20 cellular contexts compared by ENCODE assay signal in genomic region chr22:46534901-46535630, GRCh38.
"Had no signal": no experiment of that assay in that cellular context is flagged by ENCODE, and none has a peak within 500 bp of the region (broad histone marks: within the 10 kb centered on the region; RNA-seq: fewer than 3 reads in every experiment).

No MANE protein-coding gene starts in this region.

- H3K4me3 ChIP-seq: body of pancreas, gastrocnemius medialis, heart right ventricle, lung, psoas muscle had no signal

- H3K27ac Mint-ChIP-seq: activated CD8-positive, alpha-beta memory T cell treated with anti-CD3 and anti-CD28 coated beads, Interleukin-2, amount 10 ng/mL, durations not matched to agents 7 days and 5 days; dendritic cell treated with granulocyte-macrophage colony-stimulating factor and Interleukin-4, amounts not matched to agents 40 ng/mL and 50 ng/mL, for 4 days; naive thymus-derived CD4-positive, alpha-beta T cell; stimulated activated naive CD8-positive, alpha-beta T cell treated with anti-CD3 and anti-CD28 coated beads, Interleukin-15, Interleukin-2, amounts not matched to agents 100 ng/mL and 50 ng/mL, for 24 hours had no signal

- DNase-seq: activated CD4-positive, alpha-beta T cell treated with anti-CD3 and anti-CD28 coated beads for 1 hour; activated CD4-positive, alpha-beta T cell treated with anti-CD3 and anti-CD28 coated beads, Interleukin-2, amount 50 U/mL, for 4 hours; activated CD8-positive, alpha-beta memory T cell treated with anti-CD3 and anti-CD28 coated beads, Interleukin-2, amount 10 ng/mL, durations not matched to agents 7 days and 5 days; activated naive CD4-positive, alpha-beta T cell treated with anti-CD3 and anti-CD28 coated beads, Interleukin-2, amount 50 U/mL, for 16 hours; activated T-cell treated with anti-CD3 and anti-CD28 coated beads, Interleukin-2, amount 50 U/mL, for 1 hour; amniotic stem cell; body of pancreas; effector memory CD4-positive, alpha-beta T cell; gastrocnemius medialis; heart right ventricle; left cardiac atrium; naive thymus-derived CD4-positive, alpha-beta T cell; nucleus accumbens; T-helper 9 cell; upper lobe of right lung had no signal

- H3K27ac ChIP-seq: body of pancreas, gastrocnemius medialis, heart right ventricle, psoas muscle, upper lobe of right lung had no signal

- H3K36me3 Mint-ChIP-seq: activated CD8-positive, alpha-beta memory T cell treated with anti-CD3 and anti-CD28 coated beads, Interleukin-2, amount 10 ng/mL, durations not matched to agents 7 days and 5 days; naive thymus-derived CD4-positive, alpha-beta T cell had no signal

- H3K9me3 Mint-ChIP-seq: dendritic cell treated with granulocyte-macrophage colony-stimulating factor and Interleukin-4, amounts not matched to agents 40 ng/mL and 50 ng/mL, for 4 days; naive thymus-derived CD4-positive, alpha-beta T cell; stimulated activated naive CD8-positive, alpha-beta T cell treated with anti-CD3 and anti-CD28 coated beads, Interleukin-15, Interleukin-2, amounts not matched to agents 100 ng/mL and 50 ng/mL, for 24 hours had no signal

- H3K4me3 Mint-ChIP-seq: activated CD8-positive, alpha-beta memory T cell treated with anti-CD3 and anti-CD28 coated beads, Interleukin-2, amount 10 ng/mL, durations not matched to agents 7 days and 5 days; dendritic cell treated with granulocyte-macrophage colony-stimulating factor and Interleukin-4, amounts not matched to agents 40 ng/mL and 50 ng/mL, for 4 days; stimulated activated naive CD8-positive, alpha-beta T cell treated with anti-CD3 and anti-CD28 coated beads, Interleukin-15, Interleukin-2, amounts not matched to agents 100 ng/mL and 50 ng/mL, for 24 hours had no signal

- H3K9me3 ChIP-seq: body of pancreas, gastrocnemius medialis, heart right ventricle, psoas muscle, upper lobe of right lung had no signal

- H3K36me3 ChIP-seq: gastrocnemius medialis, heart right ventricle, upper lobe of right lung had no signal

- ATAC-seq: activated CD8-positive, alpha-beta memory T cell treated with anti-CD3 and anti-CD28 coated beads, Interleukin-2, amount 10 ng/mL, durations not matched to agents 7 days and 5 days; body of pancreas; gastrocnemius medialis; left cardiac atrium; naive thymus-derived CD4-positive, alpha-beta T cell; psoas muscle; sciatic nerve; upper lobe of right lung had no signal
